In genomic region chr5:151661968-151662732, GRCh38 we compare ENCODE assay signal across 10 cellular contexts. TPM values are rescaled to one million over a fixed set of nuclear protein-coding genes. Genes with fewer than 3 reads are reported as not detected.
DNase-seq lines count a peak whose midpoint lies in the region; ATAC-seq and TF ChIP-seq lines count a peak whose summit lies in the region.
"Had no signal": no experiment of that assay in that cellular context is flagged by ENCODE, and none has a peak within 500 bp of the region (broad histone marks: within the 10 kb centered on the region; RNA-seq: fewer than 3 reads in every experiment).

No MANE protein-coding gene starts in this region.

- no peaks in the 10 kb centered on the region for H3K27me3 ChIP-seq in hepatocyte

- no peak for TF ChIP-seq CTCF in hepatocyte (IDR thresholded peaks at IDR 0.05; ENCODE audit: poor library complexity)

- H3K9me3 ChIP-seq in hepatocyte (ENCODE audit: low read depth) = no peaks in the 10 kb centered on the region

- no peaks in the 10 kb centered on the region for H3K79me2 ChIP-seq in hepatocyte

- DNase-seq in hepatocyte (ENCODE audit: low spot score) = no peak
- no peak for DNase-seq in NCI-H510A (lab: John Stamatoyannopoulos, UW)
- no peak for DNase-seq in CD1c-positive myeloid dendritic cell (ENCODE audit: extremely low spot score)
- no peak for DNase-seq in NOMO-1 (lab: John Stamatoyannopoulos, UW; ENCODE audit: unreplicated experiment in 2 of 2)
- no peak for DNase-seq in NCI-H2081 treated with DMSO at 0.1 percent for 48 hours (lab: John Stamatoyannopoulos, UW)
- DNase-seq: activated naive CD4-positive, alpha-beta T cell; SHP77 had no signal

- H3K4me1 ChIP-seq in hepatocyte (ENCODE audit: insufficient read depth) = peaks cover 27% of the 10 kb centered on the region

- H4K20me1 ChIP-seq in hepatocyte (ENCODE audit: insufficient read depth, poor library complexity, severe bottlenecking) = peaks cover 5% of the 10 kb centered on the region

- no peak overlapping the region for H2AFZ ChIP-seq in hepatocyte

- WGBS in hepatocyte (ENCODE audit: low lambda C conversion rate, missing lambda C conversion rate) = 79% methylated on average over 4 of the region's 4 CpGs

- no peaks in the 10 kb centered on the region for H3K36me3 ChIP-seq in hepatocyte (replicated peaks; ENCODE audit: insufficient read depth, low read depth)

- H3K4me2 ChIP-seq in hepatocyte = no peak overlapping the region

- TF ChIP-seq POLR2A in GM18505 (IDR thresholded peaks at IDR 0.05; ENCODE audit: borderline replicate concordance, extremely low read depth, insufficient read depth, insufficient read length) = peak; percentile 12

- ATAC-seq in GM18505 (IDR thresholded peaks at IDR 0.05; ENCODE audit: unreplicated experiment) = peak; percentile 64
- peak; percentile 64 for ATAC-seq in GM21576 (IDR thresholded peaks at IDR 0.05; ENCODE audit: unreplicated experiment)
- peak; percentile 75 for ATAC-seq in HG03432 (IDR thresholded peaks at IDR 0.05; ENCODE audit: unreplicated experiment)

- no peaks in the 10 kb centered on the region for H3K9me2 ChIP-seq in hepatocyte (replicated peaks; ENCODE audit: insufficient read depth)

- no peak overlapping the region for H3K4me3 ChIP-seq in hepatocyte

- peak overlapping the region; percentile 44 for H3K27ac ChIP-seq in hepatocyte

RNA-seq across cellular contexts. Expression of gene SPARC, which starts 24.6 kb away (rescaled TPM):
- total RNA-seq in hepatocyte = 4,086 and 4,089 TPM in 2 replicates
- 15,889 and 16,729 TPM in 2 replicates for polyA plus RNA-seq in hepatocyte
